10 cellular contexts compared by ENCODE assay signal in genomic region chr1:82227696-82228095, GRCh38.
DNase-seq lines count a peak whose midpoint lies in the region; ATAC-seq and TF ChIP-seq lines count a peak whose summit lies in the region.
"Had no signal": no experiment of that assay in that cellular context is flagged by ENCODE, and none has a peak within 500 bp of the region (broad histone marks: within the 10 kb centered on the region; RNA-seq: fewer than 3 reads in every experiment).

No MANE protein-coding gene starts in this region.

- H3K4me3 ChIP-seq in epithelial cell of esophagus (ENCODE audit: low read length), result no peak overlapping the region
- H3K4me3 ChIP-seq in osteoblast (ENCODE audit: insufficient read depth, low read length), result no peak overlapping the region
- no peak overlapping the region for H3K4me3 ChIP-seq in thyroid gland (replicated peaks in 1 of 3)

- WGBS in thyroid gland, 2 donors, result 44 to 63% methylated on average over 2 of the region's 2 CpGs

- no peaks in the 10 kb centered on the region for H3K79me2 ChIP-seq in osteoblast (ENCODE audit: insufficient read depth, low read length)

- DNase-seq in GF-D8 (lab: John Stamatoyannopoulos, UW) (peak; percentile 19), NOMO-1 treated with dmso at 0.1 percent for 144 hours (lab: John Stamatoyannopoulos, UW; ENCODE audit: unreplicated experiment) (peak; percentile 28), epithelial cell of esophagus (ENCODE audit: low read depth) (peak; percentile 60), osteoblast (ENCODE audit: insufficient read length, low spot score, missing footprints) (peak; percentile 74), thyroid gland (no peak)
- no peak for DNase-seq in activated naive CD4-positive, alpha-beta T cell treated with anti-CD3 and anti-CD28 coated beads, Interleukin-2, amount 50 U/mL, for 16 hours
- DNase-seq: activated T-cell treated with anti-CD3 and anti-CD28 coated beads, Interleukin-2, amount 50 U/mL, for 4 hours had no signal

- no peak overlapping the region for H3K27ac ChIP-seq in osteoblast (ENCODE audit: low read depth, low read length)
- H3K27ac ChIP-seq in thyroid gland, result no peak overlapping the region

- H4K20me1 ChIP-seq in osteoblast (ENCODE audit: insufficient read depth, low read length), result no peaks in the 10 kb centered on the region

- no peak for TF ChIP-seq CTCF in epithelial cell of esophagus (IDR thresholded peaks at IDR 0.05; ENCODE audit: insufficient read depth, low read depth, low read length, missing control alignments)
- TF ChIP-seq CTCF in osteoblast (IDR thresholded peaks at IDR 0.05; ENCODE audit: extremely low read depth, low read depth, low read length), result no peak
- no peak for TF ChIP-seq CTCF in thyroid gland (IDR thresholded peaks at IDR 0.05)

- H3K27me3 ChIP-seq in osteoblast (ENCODE audit: insufficient read depth, low read length) (no peaks in the 10 kb centered on the region), thyroid gland (no peaks in the 10 kb centered on the region)

- TF ChIP-seq POLR2A in thyroid gland (IDR thresholded peaks at IDR 0.05), result no peak

- H3K9me3 ChIP-seq in osteoblast (ENCODE audit: low read depth, low read length) (no peaks in the 10 kb centered on the region), thyroid gland (no peaks in the 10 kb centered on the region)

- H3K36me3 ChIP-seq in osteoblast (ENCODE audit: insufficient read depth, low read length) (no peaks in the 10 kb centered on the region), thyroid gland (no peaks in the 10 kb centered on the region)

- intact Hi-C loops in thyroid gland (cut with DNase I), result no loop called here

- no peak overlapping the region for H2AFZ ChIP-seq in osteoblast (ENCODE audit: low read length)

- ATAC-seq in GM19023 (IDR thresholded peaks at IDR 0.05; ENCODE audit: unreplicated experiment) (no peak), GM21825 (IDR thresholded peaks at IDR 0.05; ENCODE audit: unreplicated experiment) (no peak)
- ATAC-seq: activated T-cell treated with anti-CD3 and anti-CD28 coated beads, Interleukin-2, amount 50 U/mL, for 4 hours; stimulated activated effector memory CD8-positive, alpha-beta T cell treated with anti-CD3 and anti-CD28 coated beads, Interleukin-12 subunit alpha, Interleukin-12 subunit beta, amount 100 ng/mL, for 72 hours had no signal

- H3K4me1 ChIP-seq in osteoblast (ENCODE audit: insufficient read depth, low read length), result peaks cover 10% of the 10 kb centered on the region
- H3K4me1 ChIP-seq in thyroid gland, result peaks cover 0 to 13% of the 10 kb centered on the region in 2 donors

- H3K4me2 ChIP-seq in osteoblast (ENCODE audit: insufficient read depth, low read length), result peak overlapping the region; percentile 13

Comparison
In these comparisons a context has a peak if more than half of its experiments do, and no peak if none do; other contexts are left out.
1. DNase-seq: peak in GF-D8 (single experiment), NOMO-1 treated with dmso at 0.1 percent for 144 hours (single experiment), epithelial cell of esophagus (single experiment) and osteoblast (single experiment); none in activated naive CD4-positive, alpha-beta T cell treated with anti-CD3 and anti-CD28 coated beads, Interleukin-2, amount 50 U/mL, for 16 hours (single experiment) and thyroid gland (0 of 2).